Comparison of ENCODE assay signal across 1 cellular context in the genomic region with DNA sequence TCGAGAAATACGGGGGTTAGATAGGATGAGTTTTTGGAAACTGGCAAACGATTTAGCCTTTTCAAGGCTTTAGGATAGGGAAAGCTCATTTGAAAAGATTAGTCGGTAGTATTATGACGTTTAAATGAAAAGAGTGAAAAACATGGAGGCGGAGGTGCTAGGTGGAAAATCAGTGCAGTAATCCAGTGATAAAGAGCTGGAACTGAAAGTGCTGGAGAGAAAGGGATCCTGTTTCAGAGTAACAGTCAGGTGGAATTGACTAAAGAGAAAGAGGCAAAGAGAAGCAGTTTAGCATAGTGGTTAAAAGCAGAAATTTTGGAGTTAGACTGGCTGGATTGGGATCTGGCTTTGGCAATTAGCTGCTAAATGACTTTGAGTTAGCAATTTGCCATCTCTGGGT.
TF ChIP-seq lines count a peak whose summit lies in the region.

No MANE protein-coding gene starts in this region.

TF ChIP-seq in SK-N-SH, 30 proteins besides CTCF, POLR2A, EP300 and RAD21 (continued from another document):
- TF ChIP-seq RFX5 (IDR thresholded peaks at IDR 0.05; ENCODE audit: low read length) (no peak), TEAD4 (IDR thresholded peaks at IDR 0.05; ENCODE audit: borderline replicate concordance, insufficient read depth) (no peak), GABPA (IDR thresholded peaks at IDR 0.05; ENCODE audit: low read depth) (no peak)
